ENCODE assay signal across 20 cellular contexts in genomic region chr6:134472046-134472445, GRCh38.
DNase-seq lines count a peak whose midpoint lies in the region; ATAC-seq, FAIRE-seq and TF ChIP-seq lines count a peak whose summit lies in the region.
"Had no signal": no experiment of that assay in that cellular context is flagged by ENCODE, and none has a peak within 500 bp of the region (broad histone marks: within the 10 kb centered on the region; RNA-seq: fewer than 3 reads in every experiment).

No MANE protein-coding gene starts in this region.

- intact Hi-C loops in stomach (cut with DNase I; ENCODE audit: low total_unique reads) (no loop called here), Calu3 (cut with micrococcal nuclease; ENCODE audit: unreplicated experiment) (no loop called here)

- H3K4me3 ChIP-seq in stomach = no peak overlapping the region
- H3K4me3 ChIP-seq: GM12878, HAP-1 had no signal

- no peaks in the 10 kb centered on the region for H3K27me3 ChIP-seq in stomach

- TF ChIP-seq POLR2A in stomach (IDR thresholded peaks at IDR 0.05) = no peak

- TF ChIP-seq EP300 in stomach (IDR thresholded peaks at IDR 0.05) = no peak

- ATAC-seq in HG03342 (IDR thresholded peaks at IDR 0.05; ENCODE audit: unreplicated experiment) = no peak
- ATAC-seq: GM12878 had no signal

- no peaks in the 10 kb centered on the region for H3K9me3 Mint-ChIP-seq in Calu3 (ENCODE audit: low read depth, unreplicated experiment)

- DNase-seq in ELR (ENCODE audit: low read depth) = peak; percentile 57
- peak; percentile 38 for DNase-seq in HTR-8/SVneo (ENCODE audit: insufficient read length, low spot score)
- peak; percentile 18 for DNase-seq in T1000 (lab: John Stamatoyannopoulos, UW)
- no peak for DNase-seq in stomach
- DNase-seq in Calu3 = no peak
- DNase-seq in stimulated activated CD4-positive, alpha-beta T cell treated with anti-CD3 and anti-CD28 coated beads, Interleukin-4, amount 100 ng/mL, for 4 hours = no peak
- DNase-seq in inferior parietal cortex (ENCODE audit: extremely low spot score) = no peak
- DNase-seq: C1 segment of cervical spinal cord; CD4-positive, alpha-beta memory T cell; COR-L47; DMS 273 treated with DMSO at 0.1 percent for 48 hours; DMS79; GDM1; GOT3 had no signal

- WGBS in stomach, 5 donors = 72 to 85% (median 82%) methylated on average over 3 of the region's 3 CpGs

- CTCF ChIA-PET in Calu3 (lab: Charles Lee) = interaction anchor here (1.2 kb wide), 1 partner anchor 20 kb away, joined by 8 read pairs; no protein-coding TSS in a partner anchor

- no peak overlapping the region for H3K27ac Mint-ChIP-seq in Calu3 (ENCODE audit: unreplicated experiment)
- H3K27ac Mint-ChIP-seq: CD4-positive, alpha-beta memory T cell had no signal

- no peak for FAIRE-seq in HTR-8/SVneo (lab: Jason Lieb, UNC)
- FAIRE-seq: D721Med, GM12878, GM19239, H54 had no signal

- no peak overlapping the region for H3K4me3 Mint-ChIP-seq in Calu3 (ENCODE audit: low read depth, unreplicated experiment)
- H3K4me3 Mint-ChIP-seq: CD4-positive, alpha-beta memory T cell had no signal

- BruUV-seq in Calu3 (replicated peaks; lab: Mats Ljungman, UMichigan) = no TSS peak

- H3K4me1 Mint-ChIP-seq in Calu3 (ENCODE audit: low read depth, unreplicated experiment) = peaks cover 10% of the 10 kb centered on the region

- no peaks in the 10 kb centered on the region for H3K36me3 ChIP-seq in stomach
- H3K36me3 ChIP-seq: HAP-1 had no signal

- H3K27ac ChIP-seq in stomach = peak overlapping the region in 3 of 5 donors; percentile 27 to 42 (median 39)

- peaks cover 7 to 34% (median 20%) of the 10 kb centered on the region in 4 donors for H3K4me1 ChIP-seq in stomach
- H3K4me1 ChIP-seq: HAP-1 had no signal

- TF ChIP-seq CTCF in stomach (IDR thresholded peaks at IDR 0.05) = no peak
- TF ChIP-seq CTCF in Calu3 (IDR thresholded peaks at IDR 0.05; ENCODE audit: unreplicated experiment) = no peak

- H3K27me3 Mint-ChIP-seq in Calu3 (ENCODE audit: unreplicated experiment) = no peaks in the 10 kb centered on the region
- H3K27me3 Mint-ChIP-seq: CD4-positive, alpha-beta memory T cell had no signal

- H3K9me3 ChIP-seq in stomach = no peaks in the 10 kb centered on the region
- H3K9me3 ChIP-seq: HAP-1 had no signal

- H3K36me3 Mint-ChIP-seq in Calu3 (ENCODE audit: insufficient read depth, unreplicated experiment) = no peaks in the 10 kb centered on the region
- H3K36me3 Mint-ChIP-seq: CD4-positive, alpha-beta memory T cell had no signal

Comparison
In these comparisons a context has a peak if more than half of its experiments do, and no peak if none do; other contexts are left out.
1. DNase-seq: peak in ELR (single experiment), HTR-8/SVneo (single experiment) and T1000 (single experiment); none in stomach (single experiment), Calu3 (single experiment), stimulated activated CD4-positive, alpha-beta T cell treated with anti-CD3 and anti-CD28 coated beads, Interleukin-4, amount 100 ng/mL, for 4 hours (0 of 2) and inferior parietal cortex (single experiment).